1 cellular context compared by ENCODE assay signal in genomic region chr6:129331450-129332138, GRCh38.
TF ChIP-seq lines count a peak whose summit lies in the region.

No MANE protein-coding gene starts in this region.

TF ChIP-seq in HCT116, 20 proteins besides CTCF, POLR2A, EP300 and RAD21 (continued from another document):
- TF ChIP-seq ZNF274 (IDR thresholded peaks at IDR 0.05; ENCODE audit: low read depth, low read length) (no peak), ELF1 (IDR thresholded peaks at IDR 0.05; ENCODE audit: borderline replicate concordance, low read depth) (no peak), CBX3 (IDR thresholded peaks at IDR 0.05; ENCODE audit: low read depth) (no peak), POLR2AphosphoS5 (IDR thresholded peaks at IDR 0.05; ENCODE audit: low read depth, low read length) (no peak)
